Comparison of ENCODE assay signal across 11 cellular contexts in genomic region chr1:112105557-112105956, GRCh38.
"Had no signal": no experiment of that assay in that cellular context is flagged by ENCODE, and none has a peak within 500 bp of the region (broad histone marks: within the 10 kb centered on the region; RNA-seq: fewer than 3 reads in every experiment).

No MANE protein-coding gene starts in this region.

- DNase-seq: GM23248, GOT3, H7, H9, HCEC 1CT, HFFc6 had no signal

- H3K9me3 ChIP-seq: HAP-1 had no signal

- H3K36me3 ChIP-seq: HAP-1 had no signal

- H3K27ac ChIP-seq: GM23248 had no signal

- ATAC-seq: GM23338, HCT116 had no signal

- H3K4me1 ChIP-seq: HAP-1 had no signal

- FAIRE-seq: H1, H54 had no signal

- H2AFZ ChIP-seq: GM23248, GM23338 had no signal

- H3K9ac ChIP-seq: GM23248 had no signal

- H3K4me2 ChIP-seq: GM23338 had no signal

- H3K4me3 ChIP-seq: GM23248, GM23338, HAP-1 had no signal
